In the genomic region with DNA sequence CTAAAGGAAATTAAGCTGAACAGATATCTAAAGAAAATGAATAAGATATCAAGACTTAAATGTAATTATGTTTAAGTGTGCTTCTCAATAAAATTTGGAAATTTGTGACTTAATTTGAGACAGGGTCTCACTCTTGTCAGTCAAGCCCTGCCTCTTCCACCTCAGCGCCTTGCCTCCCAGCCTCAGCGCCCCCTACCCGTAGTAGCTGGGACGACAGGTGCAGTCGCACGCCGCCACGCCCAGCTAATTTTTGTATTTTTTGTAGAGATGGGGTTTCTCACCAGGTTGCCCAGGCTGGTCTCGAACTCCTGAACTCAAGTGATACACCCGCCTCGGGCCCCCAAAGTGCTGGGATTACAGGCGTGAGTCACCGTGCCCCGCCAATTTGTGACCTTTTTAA, we compare ENCODE assay signal across 17 cellular contexts.
DNase-seq lines count a peak whose midpoint lies in the region; ATAC-seq, FAIRE-seq and TF ChIP-seq lines count a peak whose summit lies in the region.
"Had no signal": no experiment of that assay in that cellular context is flagged by ENCODE, and none has a peak within 500 bp of the region (broad histone marks: within the 10 kb centered on the region; RNA-seq: fewer than 3 reads in every experiment).

No MANE protein-coding gene starts in this region.

- ATAC-seq in GM23338: peak; percentile 92

- H3K36me3 ChIP-seq in GM23338 (ENCODE audit: insufficient read depth) (no peaks in the 10 kb centered on the region), kidney (ENCODE audit: control insufficient read depth in 1 of 2, insufficient read depth in 2 of 2, low read length in 2 of 2) (no peaks in the 10 kb centered on the region)

- intact Hi-C loops in kidney (cut with DNase I): no loop called here

- no peaks in the 10 kb centered on the region; the same call in 1 of the 2 replicates for H4K20me1 ChIP-seq in GM23338 (replicated peaks; ENCODE audit: insufficient read depth)

- H3K27ac Mint-ChIP-seq in GM23338: no peak overlapping the region
- no peak overlapping the region for H3K27ac Mint-ChIP-seq in brain
- no peak overlapping the region for H3K27ac Mint-ChIP-seq in mesothelial cell of epicardium
- H3K27ac Mint-ChIP-seq: CD4-positive, CD25-positive, alpha-beta regulatory T cell; stimulated activated naive CD8-positive, alpha-beta T cell treated with anti-CD3 and anti-CD28 coated beads, Interleukin-15, Interleukin-2, amounts not matched to agents 100 ng/mL and 50 ng/mL, for 24 hours had no signal

- no peaks in the 10 kb centered on the region for H3K9me3 ChIP-seq in kidney (ENCODE audit: control insufficient read depth in 1 of 2, low read length in 2 of 2)

- TF ChIP-seq CTCF in C4-2B (conservative IDR thresholded peaks at IDR 0.05) (peak; percentile 53), GM23338 (conservative IDR thresholded peaks at IDR 0.05; ENCODE audit: low read depth in 2 of 2) (peak; percentile 82 to 87), brain (conservative IDR thresholded peaks at IDR 0.05) (peak; percentile 22 to 54), mesothelial cell of epicardium (IDR thresholded peaks at IDR 0.05; ENCODE audit: unreplicated experiment) (peak; percentile 45), kidney (IDR thresholded peaks at IDR 0.05; ENCODE audit: borderline replicate concordance, extremely low read depth, insufficient read depth) (no peak)

- no peaks in the 10 kb centered on the region for H3K9me2 ChIP-seq in GM23338 (ENCODE audit: insufficient read depth)

- H3K36me3 Mint-ChIP-seq in GM23338 (ENCODE audit: low read depth): no peaks in the 10 kb centered on the region
- no peaks in the 10 kb centered on the region for H3K36me3 Mint-ChIP-seq in brain
- no peaks in the 10 kb centered on the region for H3K36me3 Mint-ChIP-seq in mesothelial cell of epicardium
- H3K36me3 Mint-ChIP-seq: CD4-positive, CD25-positive, alpha-beta regulatory T cell had no signal

- H3K4me1 ChIP-seq in GM23338 (ENCODE audit: insufficient read depth) (peaks cover 25% of the 10 kb centered on the region), kidney (ENCODE audit: control insufficient read depth in 1 of 2, insufficient read depth in 1 of 2, low read depth in 1 of 2, low read length in 2 of 2) (no peaks in the 10 kb centered on the region)

- H3K27ac ChIP-seq in C4-2B: no peak overlapping the region
- H3K27ac ChIP-seq in GM23338 (ENCODE audit: low read depth): no peak overlapping the region
- no peak overlapping the region for H3K27ac ChIP-seq in kidney (ENCODE audit: low read depth in 2 of 2, low read length in 2 of 2)

- H3K79me2 ChIP-seq in GM23338 (replicated peaks; ENCODE audit: insufficient read depth): peaks cover 18% of the 10 kb centered on the region

- no peaks in the 10 kb centered on the region for H3F3A ChIP-seq in GM23338 (replicated peaks; ENCODE audit: low read depth)

- no peak overlapping the region for H3K4me2 ChIP-seq in GM23338

- peak; percentile 74 for DNase-seq in GM23338 (ENCODE audit: low spot score)
- no peak for DNase-seq in mesothelial cell of epicardium (ENCODE audit: low spot score in 2 of 2, unreplicated experiment in 2 of 2)
- DNase-seq in kidney: no peak
- no peak for DNase-seq in NCI-H82 (lab: John Stamatoyannopoulos, UW)
- DNase-seq in nucleus accumbens (lab: John Stamatoyannopoulos, UW): no peak
- DNase-seq in UCSD-AML1 (lab: John Stamatoyannopoulos, UW; ENCODE audit: unreplicated experiment): no peak
- DNase-seq: activated CD4-positive, alpha-beta T cell treated with anti-CD3 and anti-CD28 coated beads, Interleukin-2, amount 50 U/mL, for 4 hours; activated gamma-delta T cell; CD4-positive, CD25-positive, alpha-beta regulatory T cell; midbrain; MM.1S; NCI-H2171 treated with DMSO at 0.1 percent for 48 hours; stimulated activated CD4-positive, alpha-beta T cell treated with anti-CD3 and anti-CD28 coated beads, Interleukin-4, amount 100 ng/mL, for 4 hours had no signal

- H3K4me3 ChIP-seq in GM23338 (no peak overlapping the region), kidney (ENCODE audit: low read length in 2 of 2) (no peak overlapping the region)

- H3K4me3 Mint-ChIP-seq in GM23338 (no peak overlapping the region), brain (no peak overlapping the region), mesothelial cell of epicardium (no peak overlapping the region)
- H3K4me3 Mint-ChIP-seq: CD4-positive, CD25-positive, alpha-beta regulatory T cell; stimulated activated naive CD8-positive, alpha-beta T cell treated with anti-CD3 and anti-CD28 coated beads, Interleukin-15, Interleukin-2, amounts not matched to agents 100 ng/mL and 50 ng/mL, for 24 hours had no signal

- no peaks in the 10 kb centered on the region for H3K27me3 ChIP-seq in GM23338 (ENCODE audit: insufficient read depth)

- H3K4me1 Mint-ChIP-seq in GM23338 (peaks cover 15% of the 10 kb centered on the region), brain (peaks cover 33% of the 10 kb centered on the region), mesothelial cell of epicardium (peaks cover 2% of the 10 kb centered on the region)
- H3K4me1 Mint-ChIP-seq: CD4-positive, CD25-positive, alpha-beta regulatory T cell had no signal

- no peak for FAIRE-seq in kidney (lab: Jason Lieb, UNC)
- FAIRE-seq: bronchial epithelial cell had no signal

- H3K9ac ChIP-seq in kidney (ENCODE audit: low read length in 2 of 2): no peak overlapping the region

- H2AFZ ChIP-seq in GM23338: no peak overlapping the region

- H3K27me3 Mint-ChIP-seq in GM23338 (ENCODE audit: insufficient read depth, low read depth, poor library complexity): peaks cover 1% of the 10 kb centered on the region
- H3K27me3 Mint-ChIP-seq in brain: peaks cover 2% of the 10 kb centered on the region
- H3K27me3 Mint-ChIP-seq in mesothelial cell of epicardium (ENCODE audit: low read depth): no peaks in the 10 kb centered on the region
- H3K27me3 Mint-ChIP-seq: CD4-positive, CD25-positive, alpha-beta regulatory T cell had no signal

- H3K9me3 Mint-ChIP-seq in GM23338 (no peaks in the 10 kb centered on the region), brain (no peaks in the 10 kb centered on the region), mesothelial cell of epicardium (no peaks in the 10 kb centered on the region)
- H3K9me3 Mint-ChIP-seq: CD4-positive, CD25-positive, alpha-beta regulatory T cell; stimulated activated naive CD8-positive, alpha-beta T cell treated with anti-CD3 and anti-CD28 coated beads, Interleukin-15, Interleukin-2, amounts not matched to agents 100 ng/mL and 50 ng/mL, for 24 hours had no signal

TF ChIP-seq in GM23338, 12 proteins besides CTCF, POLR2A, EP300 and RAD21 (continues in another document):
- TF ChIP-seq, protein P1, sequence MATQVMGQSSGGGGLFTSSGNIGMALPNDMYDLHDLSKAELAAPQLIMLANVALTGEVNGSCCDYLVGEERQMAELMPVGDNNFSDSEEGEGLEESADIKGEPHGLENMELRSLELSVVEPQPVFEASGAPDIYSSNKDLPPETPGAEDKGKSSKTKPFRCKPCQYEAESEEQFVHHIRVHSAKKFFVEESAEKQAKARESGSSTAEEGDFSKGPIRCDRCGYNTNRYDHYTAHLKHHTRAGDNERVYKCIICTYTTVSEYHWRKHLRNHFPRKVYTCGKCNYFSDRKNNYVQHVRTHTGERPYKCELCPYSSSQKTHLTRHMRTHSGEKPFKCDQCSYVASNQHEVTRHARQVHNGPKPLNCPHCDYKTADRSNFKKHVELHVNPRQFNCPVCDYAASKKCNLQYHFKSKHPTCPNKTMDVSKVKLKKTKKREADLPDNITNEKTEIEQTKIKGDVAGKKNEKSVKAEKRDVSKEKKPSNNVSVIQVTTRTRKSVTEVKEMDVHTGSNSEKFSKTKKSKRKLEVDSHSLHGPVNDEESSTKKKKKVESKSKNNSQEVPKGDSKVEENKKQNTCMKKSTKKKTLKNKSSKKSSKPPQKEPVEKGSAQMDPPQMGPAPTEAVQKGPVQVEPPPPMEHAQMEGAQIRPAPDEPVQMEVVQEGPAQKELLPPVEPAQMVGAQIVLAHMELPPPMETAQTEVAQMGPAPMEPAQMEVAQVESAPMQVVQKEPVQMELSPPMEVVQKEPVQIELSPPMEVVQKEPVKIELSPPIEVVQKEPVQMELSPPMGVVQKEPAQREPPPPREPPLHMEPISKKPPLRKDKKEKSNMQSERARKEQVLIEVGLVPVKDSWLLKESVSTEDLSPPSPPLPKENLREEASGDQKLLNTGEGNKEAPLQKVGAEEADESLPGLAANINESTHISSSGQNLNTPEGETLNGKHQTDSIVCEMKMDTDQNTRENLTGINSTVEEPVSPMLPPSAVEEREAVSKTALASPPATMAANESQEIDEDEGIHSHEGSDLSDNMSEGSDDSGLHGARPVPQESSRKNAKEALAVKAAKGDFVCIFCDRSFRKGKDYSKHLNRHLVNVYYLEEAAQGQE (IDR thresholded peaks at IDR 0.05; ENCODE audit: unreplicated experiment): no peak
